Comparison of ENCODE assay signal across 19 cellular contexts in the genomic region with DNA sequence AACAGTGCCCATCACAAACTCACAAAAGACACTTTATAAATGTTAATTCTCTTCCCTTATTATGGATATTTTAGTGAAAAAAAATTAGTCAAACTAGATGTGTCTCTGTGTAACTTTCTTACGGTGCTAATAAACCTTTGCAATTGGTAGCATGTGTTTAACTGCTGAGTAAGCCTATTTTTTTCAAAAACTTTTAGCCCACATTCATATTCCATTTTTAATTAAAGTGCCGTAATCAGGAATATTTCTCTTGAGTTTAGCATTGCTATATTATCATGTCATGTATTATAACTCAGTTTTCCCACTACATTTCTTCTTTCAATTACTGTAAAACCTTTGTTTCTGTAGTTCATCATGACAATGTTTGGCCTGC. TPM values are rescaled to one million over a fixed set of nuclear protein-coding genes. Genes with fewer than 3 reads are reported as not detected.
DNase-seq lines count a peak whose midpoint lies in the region; ATAC-seq, FAIRE-seq and TF ChIP-seq lines count a peak whose summit lies in the region.
"Had no signal": no experiment of that assay in that cellular context is flagged by ENCODE, and none has a peak within 500 bp of the region (broad histone marks: within the 10 kb centered on the region; RNA-seq: fewer than 3 reads in every experiment).

No MANE protein-coding gene starts in this region.

- CTCF ChIA-PET in HepG2 (lab: Yijun Ruan, JAX; ENCODE audit: low intra/inter-chr PET ratio, low total read pairs) = no interaction called here

- H3K36me3 ChIP-seq in HepG2 (replicated peaks in 1 of 2; ENCODE audit: control insufficient read depth in 1 of 2, insufficient read depth in 2 of 2, low read length in 2 of 2) (no peaks in the 10 kb centered on the region), right lobe of liver (no peaks in the 10 kb centered on the region), SK-N-MC (ENCODE audit: insufficient read depth, low read length) (no peaks in the 10 kb centered on the region), body of pancreas (replicated peaks in 1 of 2; ENCODE audit: insufficient read depth in 1 of 2, low read depth in 2 of 2) (no peaks in the 10 kb centered on the region)
- H3K36me3 ChIP-seq: tibial artery had no signal

- peaks cover 22% of the 10 kb centered on the region for H3K36me3 Mint-ChIP-seq in activated naive CD8-positive, alpha-beta T cell treated with anti-CD3 and anti-CD28 coated beads, Interleukin-2, amount 50 U/mL, for 24 hours (ENCODE audit: low read depth)
- H3K36me3 Mint-ChIP-seq: memory B cell had no signal

- H3K9me3 ChIP-seq in HepG2 (ENCODE audit: low read length) (no peaks in the 10 kb centered on the region), right lobe of liver (no peaks in the 10 kb centered on the region), SK-N-MC (ENCODE audit: low read depth, low read length) (no peaks in the 10 kb centered on the region), body of pancreas (no peaks in the 10 kb centered on the region)
- H3K9me3 ChIP-seq: tibial artery had no signal

- DNase-seq in HepG2 (ENCODE audit: low spot score) (no peak), right lobe of liver (no peak), SK-N-MC (ENCODE audit: low read depth, low spot score) (no peak), body of pancreas (no peak)
- no peak for DNase-seq in activated naive CD8-positive, alpha-beta T cell treated with anti-CD3 and anti-CD28 coated beads, Interleukin-2, amount 50 U/mL, for 24 hours
- DNase-seq in stimulated activated naive CD8-positive, alpha-beta T cell treated with anti-CD3 and anti-CD28 coated beads, Interleukin-15, amount 100 ng/mL, for 72 hours = no peak
- DNase-seq: activated CD4-positive, alpha-beta T cell treated with anti-CD3 and anti-CD28 coated beads for 1 hour; DMS79; retina; RPMI8226; stimulated activated CD4-positive, alpha-beta T cell treated with anti-CD3 and anti-CD28 coated beads, Interleukin-2, amount 100 ng/mL, for 48 hours; stimulated activated naive CD4-positive, alpha-beta T cell treated with Interleukin-2 at 50 U/mL for 16 hours; tibial artery had no signal

- POLR2A ChIA-PET in HepG2 (lab: Yijun Ruan, JAX) = no interaction called here

- FAIRE-seq in HepG2 (lab: Jason Lieb, UNC) = no peak
- FAIRE-seq: GM12878, TTC549 had no signal

- H3K4me1 Mint-ChIP-seq in activated naive CD8-positive, alpha-beta T cell treated with anti-CD3 and anti-CD28 coated beads, Interleukin-2, amount 50 U/mL, for 24 hours = peaks cover 90% of the 10 kb centered on the region
- peaks cover 92% of the 10 kb centered on the region for H3K4me1 Mint-ChIP-seq in stimulated activated naive CD8-positive, alpha-beta T cell treated with anti-CD3 and anti-CD28 coated beads, Interleukin-15, amount 100 ng/mL, for 72 hours

- peaks cover 6% of the 10 kb centered on the region for H3K9me3 Mint-ChIP-seq in activated naive CD8-positive, alpha-beta T cell treated with anti-CD3 and anti-CD28 coated beads, Interleukin-2, amount 50 U/mL, for 24 hours
- H3K9me3 Mint-ChIP-seq in stimulated activated naive CD8-positive, alpha-beta T cell treated with anti-CD3 and anti-CD28 coated beads, Interleukin-15, amount 100 ng/mL, for 72 hours = peaks cover 6 to 9% of the 10 kb centered on the region in 2 donors
- H3K9me3 Mint-ChIP-seq: memory B cell had no signal

- TF ChIP-seq POLR2A in HepG2 (IDR thresholded peaks at IDR 0.05; ENCODE audit: insufficient read depth in 1 of 2, low read depth in 2 of 2, low read length in 2 of 2) = no peak
- no peak for TF ChIP-seq POLR2A in right lobe of liver (IDR thresholded peaks at IDR 0.05)
- TF ChIP-seq POLR2A in body of pancreas (IDR thresholded peaks at IDR 0.05) = no peak

- no peaks in the 10 kb centered on the region; a peak in 1 of 5 replicates for H3K27me3 ChIP-seq in HepG2 (ENCODE audit: control insufficient read depth in 1 of 2, insufficient read depth in 2 of 2, low read length in 2 of 2)
- H3K27me3 ChIP-seq in right lobe of liver = no peaks in the 10 kb centered on the region
- H3K27me3 ChIP-seq in body of pancreas = no peaks in the 10 kb centered on the region
- H3K27me3 ChIP-seq: tibial artery had no signal

- no peak overlapping the region for H3K4me3 ChIP-seq in HepG2 (replicated peaks in 1 of 3; ENCODE audit: insufficient read depth in 1 of 3, low read depth in 2 of 3, low read length in 3 of 3)
- H3K4me3 ChIP-seq in right lobe of liver = no peak overlapping the region
- peak overlapping the region; percentile 39 for H3K4me3 ChIP-seq in SK-N-MC
- no peak overlapping the region for H3K4me3 ChIP-seq in body of pancreas
- H3K4me3 ChIP-seq: GM12878, tibial artery had no signal

- TF ChIP-seq RAD21 in HepG2 (CRISPR knock-in tag; IDR thresholded peaks at IDR 0.05) = no peak

- H3K4me1 ChIP-seq in HepG2 (ENCODE audit: insufficient read depth, low read length) (no peaks in the 10 kb centered on the region), right lobe of liver (no peaks in the 10 kb centered on the region), body of pancreas (no peaks in the 10 kb centered on the region)
- H3K4me1 ChIP-seq: tibial artery had no signal

- ATAC-seq in HepG2 (no peak), right lobe of liver (no peak), body of pancreas (no peak), HG03045 (IDR thresholded peaks at IDR 0.05; ENCODE audit: unreplicated experiment) (no peak)
- ATAC-seq in activated naive CD8-positive, alpha-beta T cell treated with anti-CD3 and anti-CD28 coated beads, Interleukin-2, amount 50 U/mL, for 24 hours = no peak
- no peak for ATAC-seq in stimulated activated naive CD8-positive, alpha-beta T cell treated with anti-CD3 and anti-CD28 coated beads, Interleukin-15, amount 100 ng/mL, for 72 hours
- ATAC-seq: GM12878 had no signal

- peak overlapping the region; percentile 85 for H3K27ac Mint-ChIP-seq in activated naive CD8-positive, alpha-beta T cell treated with anti-CD3 and anti-CD28 coated beads, Interleukin-2, amount 50 U/mL, for 24 hours
- peak overlapping the region in 1 of 2 donors; percentile 34 for H3K27ac Mint-ChIP-seq in stimulated activated naive CD8-positive, alpha-beta T cell treated with anti-CD3 and anti-CD28 coated beads, Interleukin-15, amount 100 ng/mL, for 72 hours
- H3K27ac Mint-ChIP-seq: memory B cell had no signal

- intact Hi-C loops in HepG2 (cut with micrococcal nuclease; ENCODE audit: unreplicated experiment) (no loop called here), right lobe of liver (cut with DNase I) (no loop called here), body of pancreas (cut with DNase I) (no loop called here)

- no peaks in the 10 kb centered on the region for H3K27me3 Mint-ChIP-seq in activated naive CD8-positive, alpha-beta T cell treated with anti-CD3 and anti-CD28 coated beads, Interleukin-2, amount 50 U/mL, for 24 hours
- H3K27me3 Mint-ChIP-seq in stimulated activated naive CD8-positive, alpha-beta T cell treated with anti-CD3 and anti-CD28 coated beads, Interleukin-15, amount 100 ng/mL, for 72 hours = no peaks in the 10 kb centered on the region
- H3K27me3 Mint-ChIP-seq: memory B cell had no signal

- WGBS in HepG2 (ENCODE audit: low lambda C conversion rate) = 46% methylated on average over 2 of the region's 2 CpGs
- 76% methylated on average over 2 of the region's 2 CpGs for WGBS in right lobe of liver (ENCODE audit: insufficient coverage, low coverage, low lambda C conversion rate, missing lambda C conversion rate)
- 59 to 80% methylated on average over 2 of the region's 2 CpGs for WGBS in body of pancreas, 2 donors

- in situ Hi-C loops in HepG2 (cut with HindIII; ENCODE audit: extremely low pct_ligation_motif_present, low pct_unique_long_range_greater_than_20kb) = no loop called here

- H3K9ac ChIP-seq in HepG2 (ENCODE audit: insufficient read depth, low read depth, low read length) (no peak overlapping the region), SK-N-MC (ENCODE audit: insufficient read length) (no peak overlapping the region)
- H3K9ac ChIP-seq: KMS-11 had no signal

- no peak overlapping the region for H3K27ac ChIP-seq in HepG2 (ENCODE audit: extremely low read length, insufficient read depth, low read length)
- no peak overlapping the region for H3K27ac ChIP-seq in right lobe of liver
- peak overlapping the region; percentile 69 for H3K27ac ChIP-seq in SK-N-MC
- H3K27ac ChIP-seq in body of pancreas = no peak overlapping the region
- H3K27ac ChIP-seq: KMS-11, tibial artery had no signal

- no peak overlapping the region for H2AFZ ChIP-seq in HepG2 (ENCODE audit: low read length)

- TF ChIP-seq EP300 in HepG2 (IDR thresholded peaks at IDR 0.05; ENCODE audit: low read depth in 2 of 2, low read length in 2 of 2) = no peak
- no peak for TF ChIP-seq EP300 in HepG2 (CRISPR knock-in tag; IDR thresholded peaks at IDR 0.05; ENCODE audit: borderline replicate concordance)

- H3K4me3 Mint-ChIP-seq in activated naive CD8-positive, alpha-beta T cell treated with anti-CD3 and anti-CD28 coated beads, Interleukin-2, amount 50 U/mL, for 24 hours = peak overlapping the region; percentile 55
- peak overlapping the region; percentile 61 to 69 for H3K4me3 Mint-ChIP-seq in stimulated activated naive CD8-positive, alpha-beta T cell treated with anti-CD3 and anti-CD28 coated beads, Interleukin-15, amount 100 ng/mL, for 72 hours
- H3K4me3 Mint-ChIP-seq: memory B cell had no signal

- BruUV-seq in HepG2 (replicated peaks; lab: Mats Ljungman, UMichigan) = no TSS peak

- H3K4me2 ChIP-seq in HepG2 (ENCODE audit: low read depth, low read length) = no peak overlapping the region
- H3K4me2 ChIP-seq: KMS-11 had no signal

- H4K20me1 ChIP-seq in HepG2 (ENCODE audit: insufficient read depth, low read length) = no peaks in the 10 kb centered on the region

- no peaks in the 10 kb centered on the region for H3K79me2 ChIP-seq in HepG2 (ENCODE audit: insufficient read depth, low read length)

- no peak for TF ChIP-seq CTCF in HepG2 (CRISPR knock-in tag; IDR thresholded peaks at IDR 0.05)
- no peak for TF ChIP-seq CTCF in right lobe of liver (IDR thresholded peaks at IDR 0.05)
- no peak for TF ChIP-seq CTCF in body of pancreas (IDR thresholded peaks at IDR 0.05)

RNA-seq across cellular contexts. Expression of a gene that starts 51.4 kb away (rescaled TPM):
- total RNA-seq in HepG2 (2016; rRNA removed; fragmentation: Illumina TruSeq; extraction: Trizol) = not detected in 2 replicates
- total RNA-seq in HepG2 (2016; cell fraction: cytosol; rRNA removed; fragmentation: Illumina TruSeq; extraction: Trizol; ENCODE audit: low read depth) = not detected in 2 replicates
- total RNA-seq in HepG2 (2016; cell fraction: insoluble cytoplasmic fraction; rRNA removed; fragmentation: Illumina TruSeq; extraction: Trizol) = not detected in 2 replicates
- total RNA-seq in HepG2 (2016; cell fraction: membrane; rRNA removed; fragmentation: Illumina TruSeq; extraction: Trizol) = not detected in 2 replicates
- total RNA-seq in HepG2 (2016; cell fraction: nucleus; rRNA removed; fragmentation: Illumina TruSeq; extraction: Trizol) = not detected in 2 replicates
- 0.03 TPM in 1 of 2 replicates, not detected in the other for polyA plus RNA-seq in HepG2 (2011; rRNA removed)
- not detected in 2 replicates for polyA plus RNA-seq in HepG2 (2011; cell fraction: cytosol; rRNA removed)
- polyA plus RNA-seq in HepG2 (2011; cell fraction: nucleus; rRNA removed) = 0.03 and 0.12 TPM in 2 replicates
- 0.11 TPM in 1 of 2 replicates, not detected in the other for polyA plus RNA-seq in HepG2 (2012)
- not detected in 2 replicates for polyA plus RNA-seq in HepG2 (2016; cell fraction: cytosol; fragmentation: Illumina TruSeq; extraction: Trizol; ENCODE audit: low read depth)
- not detected in 2 replicates for polyA plus RNA-seq in HepG2 (2016; cell fraction: insoluble cytoplasmic fraction; fragmentation: Illumina TruSeq; extraction: Trizol; ENCODE audit: low read depth)
- not detected in 2 replicates for polyA plus RNA-seq in HepG2 (2016; cell fraction: membrane; fragmentation: Illumina TruSeq; extraction: Trizol; ENCODE audit: low read depth)
- not detected in 2 replicates for polyA plus RNA-seq in HepG2 (2016; cell fraction: nucleus; fragmentation: Illumina TruSeq; extraction: Trizol; ENCODE audit: insufficient read depth, low read depth)
- polyA minus RNA-seq in HepG2 (2011; rRNA and poly(A)+ RNA removed; ENCODE audit: low replicate concordance) = 0.28 TPM in 1 of 2 replicates, not detected in the other
- not detected in 2 replicates for polyA minus RNA-seq in HepG2 (2011; cell fraction: cytosol; rRNA and poly(A)+ RNA removed)
- polyA minus RNA-seq in HepG2 (2011; cell fraction: nucleus; rRNA and poly(A)+ RNA removed) = 0.12 and 0.26 TPM in 2 replicates
- total RNA-seq in right lobe of liver = 10 to 100 TPM in 3 of 6 experiments, 1 to 10 TPM in 3; 3.7 to 15.3 (median 9.1) TPM
- 1 to 10 TPM; 2.9 to 3.0 TPM for total RNA-seq in body of pancreas
- total RNA-seq: HT-29 had no signal
